In genomic region chrX:112841114-112841819, GRCh38 we compare ENCODE assay signal across 8 cellular contexts. TPM values are rescaled to one million over a fixed set of nuclear protein-coding genes. Genes with fewer than 3 reads are reported as not detected.
DNase-seq lines count a peak whose midpoint lies in the region; ATAC-seq and TF ChIP-seq lines count a peak whose summit lies in the region.

No MANE protein-coding gene starts in this region.

- no peaks in the 10 kb centered on the region for H3K9me3 Mint-ChIP-seq in activated T-helper 17 cell treated with anti-CD3 and anti-CD28 coated beads, Interleukin-2, amount 50 U/mL, for 72 hours
- peaks cover 4% of the 10 kb centered on the region for H3K9me3 Mint-ChIP-seq in nephron

- peaks cover 5% of the 10 kb centered on the region for H3K4me1 Mint-ChIP-seq in activated T-helper 17 cell treated with anti-CD3 and anti-CD28 coated beads, Interleukin-2, amount 50 U/mL, for 72 hours
- H3K4me1 Mint-ChIP-seq in nephron, result peaks cover 70% of the 10 kb centered on the region

- no peaks in the 10 kb centered on the region for H3K36me3 Mint-ChIP-seq in activated T-helper 17 cell treated with anti-CD3 and anti-CD28 coated beads, Interleukin-2, amount 50 U/mL, for 72 hours (ENCODE audit: low read depth)
- peaks cover 12% of the 10 kb centered on the region for H3K36me3 Mint-ChIP-seq in nephron (ENCODE audit: low read depth)

- TF ChIP-seq EP300 in Ishikawa (IDR thresholded peaks at IDR 0.05; ENCODE audit: borderline replicate concordance), result no peak

- no peak for TF ChIP-seq CTCF in fibroblast of pulmonary artery (IDR thresholded peaks at IDR 0.05; ENCODE audit: low read length, missing control alignments)
- no peak for TF ChIP-seq CTCF in nephron (IDR thresholded peaks at IDR 0.05; ENCODE audit: unreplicated experiment in 3 of 3)

- no peaks in the 10 kb centered on the region for H3K27me3 Mint-ChIP-seq in activated T-helper 17 cell treated with anti-CD3 and anti-CD28 coated beads, Interleukin-2, amount 50 U/mL, for 72 hours
- peaks cover 4% of the 10 kb centered on the region for H3K27me3 Mint-ChIP-seq in nephron (ENCODE audit: low read depth)

- DNase-seq in DMS 273 (lab: John Stamatoyannopoulos, UW; ENCODE audit: unreplicated experiment) (peak; percentile 92), fibroblast of pulmonary artery (ENCODE audit: low read depth) (peak; percentile 87)
- DNase-seq in stimulated activated naive CD4-positive, alpha-beta T cell treated with Interleukin-2 at 50 U/mL for 16 hours (lab: John Stamatoyannopoulos, UW), result peak; percentile 64

- H3K27ac Mint-ChIP-seq in activated T-helper 17 cell treated with anti-CD3 and anti-CD28 coated beads, Interleukin-2, amount 50 U/mL, for 72 hours, result peak overlapping the region; percentile 38
- H3K27ac Mint-ChIP-seq in nephron, result peak overlapping the region; percentile 88 to 100 (median 100)

- H3K4me3 Mint-ChIP-seq in activated T-helper 17 cell treated with anti-CD3 and anti-CD28 coated beads, Interleukin-2, amount 50 U/mL, for 72 hours, result peak overlapping the region; percentile 84
- H3K4me3 Mint-ChIP-seq in nephron, result peak overlapping the region; percentile 94 to 97 (median 95)

- H3K4me3 ChIP-seq in fibroblast of pulmonary artery (replicated peaks; ENCODE audit: low read depth, low read length), result peak overlapping the region; percentile 68

- TF ChIP-seq RAD21 in Ishikawa (IDR thresholded peaks at IDR 0.05; ENCODE audit: low read depth), result no peak

- peak; percentile 99 for ATAC-seq in GM21576 (IDR thresholded peaks at IDR 0.05; ENCODE audit: unreplicated experiment)
- ATAC-seq in activated T-helper 17 cell treated with anti-CD3 and anti-CD28 coated beads, Interleukin-2, amount 50 U/mL, for 72 hours (replicated peaks), result peak; percentile 94

TF ChIP-seq in Ishikawa, 13 proteins besides CTCF, POLR2A, EP300 and RAD21:
- TF ChIP-seq REST (IDR thresholded peaks at IDR 0.05; ENCODE audit: low read depth), result no peak
- TF ChIP-seq ZBTB7A (IDR thresholded peaks at IDR 0.05; ENCODE audit: low read depth), result 0 out of 2 replicates have a peak, but pooled peaks have one; percentile 18
- no peak for TF ChIP-seq EGR1 (IDR thresholded peaks at IDR 0.05)
- no peak for TF ChIP-seq FOXM1 (IDR thresholded peaks at IDR 0.05; ENCODE audit: borderline replicate concordance, low read depth)
- TF ChIP-seq TEAD4 (IDR thresholded peaks at IDR 0.05), result no peak
- TF ChIP-seq TCF12 (IDR thresholded peaks at IDR 0.05; ENCODE audit: low read depth), result no peak
TF ChIP-seq in Ishikawa: peak in this region for 1.

TF ChIP-seq in PFSK-1, 5 proteins besides CTCF, POLR2A, EP300 and RAD21:
- TF ChIP-seq SIN3A (IDR thresholded peaks at IDR 0.05; ENCODE audit: borderline replicate concordance, insufficient read depth, low read length) (peak; percentile 38; the same call in 1 of the 2 replicates), FOXP2 (optimal IDR thresholded peaks at IDR 0.05; ENCODE audit: borderline replicate concordance, extremely low read depth, extremely low read length, insufficient read depth) (no peak)

RNA-seq across cellular contexts. Expression of gene AMOT, which starts 0.6 kb away (rescaled TPM):
- polyA plus RNA-seq in PFSK-1 (2012; ENCODE audit: insufficient read length, low read depth), result 17.7 TPM
- total RNA-seq in activated T-helper 17 cell treated with anti-CD3 and anti-CD28 coated beads, Interleukin-2, amount 50 U/mL, for 72 hours, result 1 to 10 TPM in 1 of 2 donors, under 1 TPM in 1; 0.86 to 1.6 TPM

Comparison
In these comparisons a context has a peak if more than half of its experiments do, and no peak if none do; other contexts are left out.
1. Peak in every context shown above with its lines: DNase-seq, ATAC-seq and H3K4me3 ChIP-seq.